ENCODE assay signal across 19 cellular contexts in the genomic region with DNA sequence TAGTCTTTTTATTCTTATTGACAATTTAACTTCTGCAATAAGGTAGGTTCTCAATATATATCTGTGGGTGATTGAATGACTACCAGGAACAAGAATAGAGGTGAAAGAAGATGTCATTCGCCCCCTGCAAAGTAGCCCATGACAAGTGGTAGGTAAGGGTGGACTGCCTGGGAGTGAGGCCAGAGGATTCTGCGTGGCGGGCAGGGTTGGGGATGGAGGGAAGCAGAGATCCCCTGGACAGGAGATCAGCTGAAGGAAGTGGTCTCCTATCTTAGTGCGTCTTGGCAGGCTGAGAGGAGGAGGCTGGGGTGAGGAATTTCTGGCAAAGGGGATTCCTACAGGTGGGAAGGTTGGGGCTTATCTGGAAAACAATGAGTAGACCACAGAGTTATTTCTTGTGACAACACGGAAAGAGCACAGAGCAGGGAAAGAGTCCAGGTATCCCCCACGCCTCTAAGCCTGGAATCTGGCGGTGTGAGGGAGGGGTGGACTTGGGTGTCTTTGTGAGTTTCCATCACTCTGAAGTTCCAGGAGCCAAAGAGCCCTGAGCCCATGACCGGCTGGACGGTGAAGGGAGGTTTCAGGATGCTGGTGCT. TPM values are rescaled to one million over a fixed set of nuclear protein-coding genes. Genes with fewer than 3 reads are reported as not detected.
DNase-seq lines count a peak whose midpoint lies in the region; ATAC-seq, FAIRE-seq and TF ChIP-seq lines count a peak whose summit lies in the region.
"Had no signal": no experiment of that assay in that cellular context is flagged by ENCODE, and none has a peak within 500 bp of the region (broad histone marks: within the 10 kb centered on the region; RNA-seq: fewer than 3 reads in every experiment).

No MANE protein-coding gene starts in this region.

- 72 to 86% methylated on average over 3 to 9 of the region's 9 CpGs for WGBS in endodermal cell (ENCODE audit: insufficient coverage in 1 of 2, insufficient read length in 1 of 2), 2 experiments

- FAIRE-seq in urothelium cell line (lab: Jason Lieb, UNC), result no peak
- FAIRE-seq: D721Med, G401.6, GM12892, GM18507, H54 had no signal

- H3K27ac ChIP-seq in GM23338 (ENCODE audit: low read depth) (no peak overlapping the region), endodermal cell (ENCODE audit: low read depth, low read length) (no peak overlapping the region)
- H3K27ac ChIP-seq: BLaER1 treated with 17β-estradiol and CSF1 and Interleukin-3, amounts not matched to agents 10 nM and 100 nM; GM23248 had no signal

- no peaks in the 10 kb centered on the region for H3K9me3 ChIP-seq in endodermal cell (ENCODE audit: control insufficient read depth, low read length)
- H3K9me3 ChIP-seq: BLaER1 treated with 17β-estradiol and CSF1 and Interleukin-3, amounts not matched to agents 10 nM and 100 nM had no signal

- no peak for ATAC-seq in GM23338
- ATAC-seq in HG03097 (IDR thresholded peaks at IDR 0.05; ENCODE audit: low FRiP score, unreplicated experiment), result no peak
- no peak for ATAC-seq in HG02852 (IDR thresholded peaks at IDR 0.05; ENCODE audit: unreplicated experiment)
- ATAC-seq: CD8-positive, alpha-beta T cell had no signal

- no peaks in the 10 kb centered on the region for H3K4me1 ChIP-seq in GM23338 (ENCODE audit: insufficient read depth)
- H3K4me1 ChIP-seq in endodermal cell (ENCODE audit: control insufficient read depth, insufficient read depth, low read length), result peaks cover 3% of the 10 kb centered on the region

- no peaks in the 10 kb centered on the region for H3K79me2 ChIP-seq in GM23338 (replicated peaks; ENCODE audit: insufficient read depth)

- H3K9ac ChIP-seq in endodermal cell (ENCODE audit: extremely low read depth, low read length, poor library complexity, severe bottlenecking), result no peak overlapping the region
- H3K9ac ChIP-seq: BLaER1 treated with 17β-estradiol and CSF1 and Interleukin-3, amounts not matched to agents 10 nM and 100 nM; GM23248 had no signal

- H3K4me1 Mint-ChIP-seq in GM23338, result peaks cover 4% of the 10 kb centered on the region; the same call in 1 of the 3 replicates
- peaks cover 8% of the 10 kb centered on the region for H3K4me1 Mint-ChIP-seq in endodermal cell
- peaks cover 52% of the 10 kb centered on the region for H3K4me1 Mint-ChIP-seq in mesothelial cell of epicardium
- peaks cover 2% of the 10 kb centered on the region for H3K4me1 Mint-ChIP-seq in progenitor cell of endocrine pancreas (ENCODE audit: low read depth)

- no peak for DNase-seq in GM23338 (ENCODE audit: low spot score)
- peak; percentile 52 for DNase-seq in endodermal cell
- no peak for DNase-seq in mesothelial cell of epicardium (ENCODE audit: low spot score in 2 of 2, unreplicated experiment in 2 of 2)
- DNase-seq in urothelium cell line (ENCODE audit: low spot score), result peak; percentile 46
- no peak for DNase-seq in progenitor cell of endocrine pancreas (ENCODE audit: low spot score, unreplicated experiment)
- DNase-seq: 8988T; CD8-positive, alpha-beta T cell; GM23248; HCEC 1CT had no signal

- TF ChIP-seq CTCF in GM23338 (conservative IDR thresholded peaks at IDR 0.05; ENCODE audit: low read depth in 2 of 2) (no peak), endodermal cell (conservative IDR thresholded peaks at IDR 0.05) (no peak), mesothelial cell of epicardium (IDR thresholded peaks at IDR 0.05; ENCODE audit: unreplicated experiment) (no peak), progenitor cell of endocrine pancreas (IDR thresholded peaks at IDR 0.05; ENCODE audit: unreplicated experiment) (no peak)

- H3K9me3 Mint-ChIP-seq in GM23338, result no peaks in the 10 kb centered on the region; the same call in 1 of the 3 replicates
- H3K9me3 Mint-ChIP-seq in endodermal cell, result no peaks in the 10 kb centered on the region
- no peaks in the 10 kb centered on the region for H3K9me3 Mint-ChIP-seq in mesothelial cell of epicardium
- H3K9me3 Mint-ChIP-seq in progenitor cell of endocrine pancreas (ENCODE audit: low read depth), result no peaks in the 10 kb centered on the region
- H3K9me3 Mint-ChIP-seq: CD8-positive, alpha-beta T cell had no signal

- no peaks in the 10 kb centered on the region for H3F3A ChIP-seq in GM23338 (replicated peaks; ENCODE audit: low read depth)

- H3K4me3 ChIP-seq in GM23338 (no peak overlapping the region), endodermal cell (ENCODE audit: low read length) (no peak overlapping the region)
- H3K4me3 ChIP-seq: BLaER1 treated with 17β-estradiol and CSF1 and Interleukin-3, amounts not matched to agents 10 nM and 100 nM; GM23248 had no signal

- no peak overlapping the region for H3K4me2 ChIP-seq in GM23338

- no peaks in the 10 kb centered on the region for H3K27me3 ChIP-seq in GM23338 (ENCODE audit: insufficient read depth)
- no peaks in the 10 kb centered on the region for H3K27me3 ChIP-seq in endodermal cell (ENCODE audit: control insufficient read depth, insufficient read depth, low read length, poor library complexity, severe bottlenecking)
- H3K27me3 ChIP-seq: BLaER1 treated with 17β-estradiol and CSF1 and Interleukin-3, amounts not matched to agents 10 nM and 100 nM had no signal

- no peaks in the 10 kb centered on the region for H3K36me3 ChIP-seq in GM23338 (ENCODE audit: insufficient read depth)
- H3K36me3 ChIP-seq in endodermal cell (ENCODE audit: control insufficient read depth, insufficient read depth, low read length), result no peaks in the 10 kb centered on the region
- H3K36me3 ChIP-seq: BLaER1 treated with 17β-estradiol and CSF1 and Interleukin-3, amounts not matched to agents 10 nM and 100 nM had no signal

- no peak overlapping the region for H3K27ac Mint-ChIP-seq in GM23338
- H3K27ac Mint-ChIP-seq in endodermal cell, result peak overlapping the region; percentile 19
- peak overlapping the region; percentile 69 for H3K27ac Mint-ChIP-seq in mesothelial cell of epicardium
- H3K27ac Mint-ChIP-seq in progenitor cell of endocrine pancreas, result no peak overlapping the region
- H3K27ac Mint-ChIP-seq: CD8-positive, alpha-beta T cell had no signal

- H3K4me3 Mint-ChIP-seq in GM23338 (no peak overlapping the region), endodermal cell (no peak overlapping the region), mesothelial cell of epicardium (no peak overlapping the region), progenitor cell of endocrine pancreas (ENCODE audit: low read depth) (no peak overlapping the region)
- H3K4me3 Mint-ChIP-seq: CD8-positive, alpha-beta T cell had no signal

- peak overlapping the region; percentile 6; the same call in 1 of the 2 replicates for H2AFZ ChIP-seq in GM23338
- H2AFZ ChIP-seq: GM23248 had no signal

- H3K27me3 Mint-ChIP-seq in GM23338 (ENCODE audit: insufficient read depth, low read depth, poor library complexity), result peaks cover 11% of the 10 kb centered on the region
- H3K27me3 Mint-ChIP-seq in endodermal cell (ENCODE audit: insufficient read depth), result peaks cover 2% of the 10 kb centered on the region
- peaks cover 6% of the 10 kb centered on the region for H3K27me3 Mint-ChIP-seq in mesothelial cell of epicardium (ENCODE audit: low read depth)
- H3K27me3 Mint-ChIP-seq in progenitor cell of endocrine pancreas, result peaks cover 35% of the 10 kb centered on the region

- no peaks in the 10 kb centered on the region for H3K9me2 ChIP-seq in GM23338 (ENCODE audit: insufficient read depth)

- H4K20me1 ChIP-seq in GM23338 (replicated peaks; ENCODE audit: insufficient read depth), result no peaks in the 10 kb centered on the region
- H4K20me1 ChIP-seq: BLaER1 treated with 17β-estradiol and CSF1 and Interleukin-3, amounts not matched to agents 10 nM and 100 nM had no signal

- H3K36me3 Mint-ChIP-seq in GM23338 (ENCODE audit: low read depth) (no peaks in the 10 kb centered on the region), endodermal cell (ENCODE audit: low read depth) (no peaks in the 10 kb centered on the region), mesothelial cell of epicardium (no peaks in the 10 kb centered on the region), progenitor cell of endocrine pancreas (ENCODE audit: insufficient read depth) (no peaks in the 10 kb centered on the region)
- H3K36me3 Mint-ChIP-seq: CD8-positive, alpha-beta T cell had no signal

TF ChIP-seq in GM23338, 12 proteins besides CTCF, POLR2A, EP300 and RAD21 (continues in another document):
- TF ChIP-seq ZNF331 (CRISPR knock-in tag; IDR thresholded peaks at IDR 0.05; ENCODE audit: low read depth), result no peak
- TF ChIP-seq ETS1 (IDR thresholded peaks at IDR 0.05), result no peak
- TF ChIP-seq NANOG (IDR thresholded peaks at IDR 0.05; ENCODE audit: borderline replicate concordance), result no peak
- TF ChIP-seq EZH2 (IDR thresholded peaks at IDR 0.05; ENCODE audit: low read depth, unreplicated experiment), result no peak
- no peak for TF ChIP-seq POLR2AphosphoS5 (IDR thresholded peaks at IDR 0.05; ENCODE audit: low read depth)

RNA-seq across cellular contexts. Expression of gene MYCN, which starts 21.5 kb away (rescaled TPM):
- 145 and 161 TPM in 2 replicates for total RNA-seq in GM23338 (2014; rRNA removed; shearing (Covaris generic))
- polyA plus RNA-seq in GM23338 (2016; fragmentation: Nextera tagmentation; extraction: Ambion mirVana), result 50.8 and 60.8 TPM in 2 replicates
- total RNA-seq in endodermal cell (10 to 100 TPM; 36.8 to 52.3 TPM), mesothelial cell of epicardium (69.1 to 79.4 TPM (median 72.5 TPM) in 3 replicates), progenitor cell of endocrine pancreas (15.5 and 17.6 TPM in 2 replicates)
- 75.7 TPM for polyA plus RNA-seq in endodermal cell (2013, experiment 1 of 2)
- 74.7 TPM for polyA plus RNA-seq in endodermal cell (2013, experiment 2 of 2)
- total RNA-seq: CD8-positive, alpha-beta T cell; GM23248; HT-29 had no signal
- polyA plus RNA-seq: AG04450, GM23248 had no signal

Comparison
In these comparisons a context has a peak if more than half of its experiments do, and no peak if none do; other contexts are left out.
1. DNase-seq: peak in endodermal cell (single experiment) and urothelium cell line (single experiment); none in GM23338 (single experiment), mesothelial cell of epicardium (0 of 2) and progenitor cell of endocrine pancreas (single experiment).
2. H3K27ac Mint-ChIP-seq: peak in endodermal cell (single experiment) and mesothelial cell of epicardium (single experiment); none in GM23338 (single experiment) and progenitor cell of endocrine pancreas (single experiment).